8 cellular contexts compared by ENCODE assay signal in genomic region chr11:77637345-77638165, GRCh38. TPM values are rescaled to one million over a fixed set of nuclear protein-coding genes. Genes with fewer than 3 reads are reported as not detected.
A peak's percentile ranks its signal among the peaks of the same experiment; 100 is the strongest.
DNase-seq lines count a peak whose midpoint lies in the region; ATAC-seq and TF ChIP-seq lines count a peak whose summit lies in the region.

A gene with protein sequence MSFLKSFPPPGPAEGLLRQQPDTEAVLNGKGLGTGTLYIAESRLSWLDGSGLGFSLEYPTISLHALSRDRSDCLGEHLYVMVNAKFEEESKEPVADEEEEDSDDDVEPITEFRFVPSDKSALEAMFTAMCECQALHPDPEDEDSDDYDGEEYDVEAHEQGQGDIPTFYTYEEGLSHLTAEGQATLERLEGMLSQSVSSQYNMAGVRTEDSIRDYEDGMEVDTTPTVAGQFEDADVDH (minus strand): TSS chr11:77637794. CDS start chr11:77637714, 80 bp downstream.

- peaks cover 11% of the 10 kb centered on the region for H3K36me3 Mint-ChIP-seq in type B pancreatic cell

- H3K9me3 Mint-ChIP-seq in type B pancreatic cell = no peaks in the 10 kb centered on the region

- peak within 1 kb of the TSS; percentile 97 for H3K9ac ChIP-seq in adipocyte (ENCODE audit: low read length)

- H3K27me3 Mint-ChIP-seq in type B pancreatic cell = no peaks in the 10 kb centered on the region

- 0 to 1% (median 1%) methylated on average over 30 to 41 of the region's 41 CpGs for WGBS in heart left ventricle, 4 donors

- TF ChIP-seq POLR2A in GM10847 (IDR thresholded peaks at IDR 0.05; ENCODE audit: extremely low read depth, insufficient read length) (peak; percentile 79), heart left ventricle (IDR thresholded peaks at IDR 0.05) (peak in 1 of 2 donors; percentile 71)

- DNase-seq in NCI-H128 (lab: John Stamatoyannopoulos, UW; ENCODE audit: unreplicated experiment) (peak; percentile 87), SW480 (ENCODE audit: low spot score) (peak; percentile 93), adipocyte (ENCODE audit: low read depth) (peak; percentile 95), heart left ventricle (peak; percentile 87 to 89 (median 88)), pons (ENCODE audit: low spot score) (peak; percentile 90), type B pancreatic cell (ENCODE audit: extremely low spot score, unreplicated experiment) (peak; percentile 82)

- H3K4me3 Mint-ChIP-seq in type B pancreatic cell = peak within 1 kb of the TSS; percentile 96

- H3K4me1 ChIP-seq in adipocyte (ENCODE audit: control insufficient read depth, insufficient read depth, low read length) (peaks cover 22% of the 10 kb centered on the region), heart left ventricle (peaks cover 0 to 40% (median 15%) of the 10 kb centered on the region in 12 donors)

- H3K27me3 ChIP-seq in adipocyte (replicated peaks; ENCODE audit: control insufficient read depth, insufficient read depth, low read length) (no peaks in the 10 kb centered on the region), heart left ventricle (no peaks in the 10 kb centered on the region)

- H3K4me1 Mint-ChIP-seq in type B pancreatic cell (ENCODE audit: unreplicated experiment) = peaks cover 20% of the 10 kb centered on the region

- H3K36me3 ChIP-seq in adipocyte (ENCODE audit: control insufficient read depth, insufficient read depth, low read length, severe bottlenecking) = no peaks in the 10 kb centered on the region
- peaks cover 0 to 5% (median 0%) of the 10 kb centered on the region in 9 donors for H3K36me3 ChIP-seq in heart left ventricle

- peak within 1 kb of the TSS; percentile 98 for H3K4me3 ChIP-seq in adipocyte (ENCODE audit: low read length)
- peak within 1 kb of the TSS; percentile 66 to 97 (median 85) for H3K4me3 ChIP-seq in heart left ventricle

- no peaks in the 10 kb centered on the region for H3K9me3 ChIP-seq in adipocyte (ENCODE audit: control insufficient read depth, low read length)
- no peaks in the 10 kb centered on the region for H3K9me3 ChIP-seq in heart left ventricle

- H3K27ac Mint-ChIP-seq in type B pancreatic cell = peak within 1 kb of the TSS; percentile 87

- TF ChIP-seq CTCF in heart left ventricle (IDR thresholded peaks at IDR 0.05) (peak in 2 of 12 donors; percentile 10), type B pancreatic cell (conservative IDR thresholded peaks at IDR 0.05) (peak; percentile 13)

- intact Hi-C loops in heart left ventricle (cut with DNase I) = loop anchor here in 2 of 10 donors (1.0 to 2.0 kb wide), 2 partner anchors 183 kb away; partner anchors contain the start of genes RSF1 (in 2 of the 2) and AAMDC (in 1 of the 2)

- ATAC-seq in HG02678 (IDR thresholded peaks at IDR 0.05; ENCODE audit: unreplicated experiment) = peak; percentile 97
- ATAC-seq in heart left ventricle = peak; percentile 98 to 100 (median 99)

- H3K27ac ChIP-seq in heart left ventricle = peak within 1 kb of the TSS; percentile 77 to 93 (median 86)

RNA-seq across cellular contexts. Expression of the gene that starts here (rescaled TPM):
- total RNA-seq in heart left ventricle (10 to 100 TPM; 60.8 to 85.1 (median 69.4) TPM), type B pancreatic cell (ENCODE audit: low replicate concordance) (119 and 149 TPM in 2 replicates)
- 10 to 100 TPM; 49.5 to 80.8 TPM for polyA plus RNA-seq in heart left ventricle

Comparison
In these comparisons a context has a peak if more than half of its experiments do, and no peak if none do; other contexts are left out.
1. Peak in every context shown above with its lines: DNase-seq, ATAC-seq, H3K4me3 ChIP-seq and H3K27ac ChIP-seq.